8 cellular contexts compared by ENCODE assay signal in genomic region chr14:55129428-55130193, GRCh38. TPM values are rescaled to one million over a fixed set of nuclear protein-coding genes. Genes with fewer than 3 reads are reported as not detected.
DNase-seq lines count a peak whose midpoint lies in the region; ATAC-seq and TF ChIP-seq lines count a peak whose summit lies in the region.

No MANE protein-coding gene starts in this region.

- H3K9me3 ChIP-seq in lung (ENCODE audit: control insufficient read depth in 2 of 2, insufficient read depth in 1 of 2, low read length in 1 of 2) = no peaks in the 10 kb centered on the region

- peak overlapping the region; percentile 70 for H3K4me3 ChIP-seq in lung

- peak; percentile 60 for ATAC-seq in GM21390 (IDR thresholded peaks at IDR 0.05; ENCODE audit: unreplicated experiment)
- peak; percentile 63 for ATAC-seq in lung (ENCODE audit: insufficient read depth, low FRiP score)

- no peak for TF ChIP-seq CTCF in lung (IDR thresholded peaks at IDR 0.05; ENCODE audit: control extremely low read depth, extremely low read depth)

- no peaks in the 10 kb centered on the region for H3K27me3 ChIP-seq in lung (ENCODE audit: control insufficient read depth, insufficient read depth)

- WGBS in lung, 2 donors = 1% methylated on average over 44 to 53 of the region's 53 CpGs

- peaks cover 52% of the 10 kb centered on the region for H3K36me3 Mint-ChIP-seq in dendritic cell treated with granulocyte-macrophage colony-stimulating factor and Interleukin-4, amounts not matched to agents 40 ng/mL and 50 ng/mL, for 4 days (ENCODE audit: low read depth)

- H3K27ac Mint-ChIP-seq in dendritic cell treated with granulocyte-macrophage colony-stimulating factor and Interleukin-4, amounts not matched to agents 40 ng/mL and 50 ng/mL, for 4 days = peak overlapping the region; percentile 94

- peak; percentile 75 for DNase-seq in DMS 273 (lab: John Stamatoyannopoulos, UW; ENCODE audit: unreplicated experiment)
- peak; percentile 68 for DNase-seq in HT1080 (ENCODE audit: low read depth)
- DNase-seq in activated CD4-positive, alpha-beta T cell treated with anti-CD3 and anti-CD28 coated beads for 4 hours = peak; percentile 50 to 53
- peak; percentile 67 for DNase-seq in lung (ENCODE audit: low spot score)
- DNase-seq in stimulated activated CD8-positive, alpha-beta memory T cell treated with anti-CD3 and anti-CD28 coated beads, Interleukin-15, amount 100 ng/mL, for 4 hours (ENCODE audit: low read depth in 2 of 2) = peak; percentile 10 to 36
- DNase-seq in pons (ENCODE audit: low spot score) = no peak

- no peaks in the 10 kb centered on the region for H3K9me3 Mint-ChIP-seq in dendritic cell treated with granulocyte-macrophage colony-stimulating factor and Interleukin-4, amounts not matched to agents 40 ng/mL and 50 ng/mL, for 4 days

- peaks cover 0 to 3% of the 10 kb centered on the region in 2 donors for H3K36me3 ChIP-seq in lung (ENCODE audit: control insufficient read depth in 2 of 2, insufficient read depth in 2 of 2, low read length in 2 of 2)

- peaks cover 12 to 21% of the 10 kb centered on the region in 2 donors for H3K4me1 ChIP-seq in lung (ENCODE audit: control insufficient read depth in 2 of 2, insufficient read depth in 2 of 2, low read length in 2 of 2)

- H3K4me3 Mint-ChIP-seq in dendritic cell treated with granulocyte-macrophage colony-stimulating factor and Interleukin-4, amounts not matched to agents 40 ng/mL and 50 ng/mL, for 4 days = peak overlapping the region; percentile 89

- intact Hi-C loops in dendritic cell treated with granulocyte-macrophage colony-stimulating factor and Interleukin-4, amounts not matched to agents 40 ng/mL and 50 ng/mL, for 4 days (cut with micrococcal nuclease) = loop anchor here (1.0 to 2.0 kb wide), 2 partner anchors 31 to 40 kb away; no protein-coding TSS in a partner anchor

- H3K27me3 Mint-ChIP-seq in dendritic cell treated with granulocyte-macrophage colony-stimulating factor and Interleukin-4, amounts not matched to agents 40 ng/mL and 50 ng/mL, for 4 days = no peaks in the 10 kb centered on the region

- peak overlapping the region; percentile 95 to 96 for H3K27ac ChIP-seq in lung (ENCODE audit: low read depth in 1 of 2, low read length in 1 of 2)

- H3K4me1 Mint-ChIP-seq in dendritic cell treated with granulocyte-macrophage colony-stimulating factor and Interleukin-4, amounts not matched to agents 40 ng/mL and 50 ng/mL, for 4 days (ENCODE audit: low read depth) = peaks cover 70% of the 10 kb centered on the region

RNA-seq across cellular contexts. Expression of gene LGALS3, which starts 0.6 kb away (rescaled TPM):
- 53.8 and 69.3 TPM in 2 replicates for total RNA-seq in HT1080 (2014; rRNA removed; shearing (Covaris generic))
- 64.0 and 72.8 TPM in 2 replicates for polyA plus RNA-seq in HT1080 (2015; cell fraction: cytosol; rRNA removed)
- polyA plus RNA-seq in HT1080 (2015; cell fraction: nucleus; rRNA removed) = 56.5 and 67.4 TPM in 2 replicates
- 100 to 1,000 TPM; 166 to 373 TPM for total RNA-seq in lung
- polyA plus RNA-seq in lung = 100 to 1,000 TPM; 512 to 875 TPM
